ENCODE assay signal across 30 cellular contexts in genomic region chr1:22900451-22900850, GRCh38.
"Had no signal": no experiment of that assay in that cellular context is flagged by ENCODE, and none has a peak within 500 bp of the region (broad histone marks: within the 10 kb centered on the region; RNA-seq: fewer than 3 reads in every experiment).

No MANE protein-coding gene starts in this region.

- ATAC-seq: activated CD4-positive, alpha-beta T cell treated with anti-CD3 and anti-CD28 coated beads for 36 hours; activated CD8-positive, alpha-beta memory T cell treated with anti-CD3 and anti-CD28 coated beads, Interleukin-2, amount 10 ng/mL, durations not matched to agents 7 days and 5 days; activated CD8-positive, alpha-beta T cell treated with anti-CD3 and anti-CD28 coated beads, Interleukin-2, amount 10 ng/mL, durations not matched to agents 7 days and 5 days; activated naive CD8-positive, alpha-beta T cell treated with anti-CD3 and anti-CD28 coated beads, Interleukin-2, amount 50 U/mL, for 24 hours; body of pancreas; effector memory CD8-positive, alpha-beta T cell; foreskin keratinocyte; gastrocnemius medialis; heart left ventricle had no signal

- H3K4me3 ChIP-seq: adrenal gland, body of pancreas, esophagus muscularis mucosa, gastrocnemius medialis, heart left ventricle had no signal

- H3K27ac ChIP-seq: adrenal gland, body of pancreas, esophagus muscularis mucosa, foreskin keratinocyte, gastrocnemius medialis, heart left ventricle had no signal

- H3K27me3 ChIP-seq: adrenal gland, body of pancreas, gastrocnemius medialis, heart left ventricle had no signal

- H3K9me3 ChIP-seq: adrenal gland, body of pancreas, esophagus muscularis mucosa, gastrocnemius medialis, heart left ventricle had no signal

- H3K36me3 ChIP-seq: adrenal gland, esophagus muscularis mucosa, gastrocnemius medialis, heart left ventricle had no signal

- H3K4me1 ChIP-seq: adrenal gland, body of pancreas, esophagus muscularis mucosa, foreskin keratinocyte, gastrocnemius medialis, heart left ventricle had no signal

- DNase-seq: activated CD4-positive, alpha-beta memory T cell treated with anti-CD3 and anti-CD28 coated beads for 36 hours; activated CD4-positive, alpha-beta T cell treated with anti-CD3 and anti-CD28 coated beads for 36 hours; activated CD4-positive, alpha-beta T cell treated with anti-CD3 and anti-CD28 coated beads, Interleukin-2, amount 10 ng/mL, durations not matched to agents 24 days and 14 days; activated CD4-positive, CD25-positive, alpha-beta regulatory T cell; activated CD4-positive, CD25-positive, alpha-beta regulatory T cell treated with anti-CD3 and anti-CD28 coated beads, Interleukin-2, amount 50 U/mL, for 72 hours; activated CD8-positive, alpha-beta memory T cell treated with anti-CD3 and anti-CD28 coated beads, Interleukin-2, amount 10 ng/mL, durations not matched to agents 7 days and 5 days; activated CD8-positive, alpha-beta memory T cell treated with anti-CD3 and anti-CD28 coated beads, Interleukin-2, amount 50 U/mL, for 4 hours; activated CD8-positive, alpha-beta T cell treated with anti-CD3 and anti-CD28 coated beads, Interleukin-2, amount 10 ng/mL, durations not matched to agents 7 days and 5 days; activated effector memory CD4-positive, alpha-beta T cell treated with anti-CD3 and anti-CD28 coated beads, Interleukin-2, amount 50 U/mL, for 16 hours; activated naive CD4-positive, alpha-beta T cell treated with anti-CD3 and anti-CD28 coated beads for 36 hours; activated naive CD8-positive, alpha-beta T cell treated with anti-CD3 and anti-CD28 coated beads for 36 hours; activated naive CD8-positive, alpha-beta T cell treated with anti-CD3 and anti-CD28 coated beads, Interleukin-2, amount 50 U/mL, for 24 hours; activated T-cell treated with anti-CD3 and anti-CD28 coated beads, Interleukin-2, amount 50 U/mL, for 1 hour; activated T-cell treated with anti-CD3 and anti-CD28 coated beads, Interleukin-2, amount 50 U/mL, for 48 hours; adrenal gland; amygdala; aorta; body of pancreas; caudate nucleus; cortex of kidney; dermis blood vessel endothelial cell; effector CD4-positive, alpha-beta T cell; effector memory CD8-positive, alpha-beta T cell; erythroblast; foreskin keratinocyte; gastrocnemius medialis; glutamatergic neuron; heart left ventricle; T-helper 9 cell had no signal
